ENCODE assay signal across 1 cellular context in the genomic region with DNA sequence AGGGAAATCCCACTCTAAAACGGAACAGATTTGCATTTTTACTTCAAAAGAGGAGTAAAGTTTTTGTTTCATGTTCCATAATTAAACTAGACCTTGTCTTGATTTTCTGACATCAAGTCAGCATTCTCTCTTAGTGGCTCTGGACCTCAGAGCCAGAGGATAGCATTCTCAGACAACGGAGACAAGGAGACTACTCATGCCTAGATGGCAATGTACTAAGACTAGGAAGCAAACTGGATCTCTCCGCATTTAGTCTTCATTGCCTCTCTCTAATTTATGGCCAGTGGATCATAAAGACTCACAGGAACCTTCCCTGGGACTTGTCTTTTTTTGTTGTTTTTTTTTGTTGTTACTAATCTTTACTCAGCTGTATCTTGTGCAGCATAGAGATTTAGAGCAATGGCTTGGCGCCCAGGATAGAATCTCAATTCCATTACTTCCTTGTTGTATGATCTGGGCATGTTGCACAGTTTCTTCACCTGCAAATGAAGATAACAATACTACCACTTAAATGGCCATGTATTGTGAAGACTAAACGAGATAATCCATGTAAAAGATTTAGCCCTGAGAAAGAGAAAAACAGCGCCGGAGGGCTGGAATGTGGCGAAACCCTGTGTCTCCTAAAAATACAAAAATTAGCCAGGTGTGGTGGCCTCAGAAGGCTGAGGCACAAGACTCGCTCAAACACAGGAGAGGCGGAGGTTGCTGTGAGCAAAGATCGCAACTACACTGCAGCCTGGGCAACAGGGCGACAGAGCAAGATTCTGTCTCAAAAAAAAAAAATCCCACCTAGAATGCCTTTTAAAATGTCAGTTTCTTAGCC.
A peak's percentile ranks its signal among the peaks of the same experiment; 100 is the strongest.
TF ChIP-seq lines count a peak whose summit lies in the region.

No MANE protein-coding gene starts in this region.

TF ChIP-seq in GM12878, 131 proteins besides CTCF, POLR2A, EP300 and RAD21:
- TF ChIP-seq PML (IDR thresholded peaks at IDR 0.05; ENCODE audit: low read length) (no peak), MEF2A (IDR thresholded peaks at IDR 0.05; ENCODE audit: insufficient read depth, low read depth, low read length) (peak; percentile 73; the same call in 1 of the 2 replicates), CHD1 (IDR thresholded peaks at IDR 0.05; ENCODE audit: low read depth, low read length) (no peak), ZZZ3 (IDR thresholded peaks at IDR 0.05; ENCODE audit: control insufficient read depth, insufficient read length, low read depth) (no peak), CBX5 (IDR thresholded peaks at IDR 0.05; ENCODE audit: low read depth) (no peak), BRCA1 (IDR thresholded peaks at IDR 0.05; ENCODE audit: low read depth, low read length) (no peak), NFXL1 (IDR thresholded peaks at IDR 0.05; ENCODE audit: borderline replicate concordance) (no peak), NFIC (IDR thresholded peaks at IDR 0.05; ENCODE audit: low read depth, low read length) (0 out of 2 replicates have a peak, but pooled peaks have one; percentile 15), SREBF1 (IDR thresholded peaks at IDR 0.05; ENCODE audit: low read length) (no peak), EGR1 (IDR thresholded peaks at IDR 0.05; ENCODE audit: borderline replicate concordance in 1 of 2, low read depth in 2 of 2, low read length in 2 of 2) (no peak)
- TF ChIP-seq, protein P1, sequence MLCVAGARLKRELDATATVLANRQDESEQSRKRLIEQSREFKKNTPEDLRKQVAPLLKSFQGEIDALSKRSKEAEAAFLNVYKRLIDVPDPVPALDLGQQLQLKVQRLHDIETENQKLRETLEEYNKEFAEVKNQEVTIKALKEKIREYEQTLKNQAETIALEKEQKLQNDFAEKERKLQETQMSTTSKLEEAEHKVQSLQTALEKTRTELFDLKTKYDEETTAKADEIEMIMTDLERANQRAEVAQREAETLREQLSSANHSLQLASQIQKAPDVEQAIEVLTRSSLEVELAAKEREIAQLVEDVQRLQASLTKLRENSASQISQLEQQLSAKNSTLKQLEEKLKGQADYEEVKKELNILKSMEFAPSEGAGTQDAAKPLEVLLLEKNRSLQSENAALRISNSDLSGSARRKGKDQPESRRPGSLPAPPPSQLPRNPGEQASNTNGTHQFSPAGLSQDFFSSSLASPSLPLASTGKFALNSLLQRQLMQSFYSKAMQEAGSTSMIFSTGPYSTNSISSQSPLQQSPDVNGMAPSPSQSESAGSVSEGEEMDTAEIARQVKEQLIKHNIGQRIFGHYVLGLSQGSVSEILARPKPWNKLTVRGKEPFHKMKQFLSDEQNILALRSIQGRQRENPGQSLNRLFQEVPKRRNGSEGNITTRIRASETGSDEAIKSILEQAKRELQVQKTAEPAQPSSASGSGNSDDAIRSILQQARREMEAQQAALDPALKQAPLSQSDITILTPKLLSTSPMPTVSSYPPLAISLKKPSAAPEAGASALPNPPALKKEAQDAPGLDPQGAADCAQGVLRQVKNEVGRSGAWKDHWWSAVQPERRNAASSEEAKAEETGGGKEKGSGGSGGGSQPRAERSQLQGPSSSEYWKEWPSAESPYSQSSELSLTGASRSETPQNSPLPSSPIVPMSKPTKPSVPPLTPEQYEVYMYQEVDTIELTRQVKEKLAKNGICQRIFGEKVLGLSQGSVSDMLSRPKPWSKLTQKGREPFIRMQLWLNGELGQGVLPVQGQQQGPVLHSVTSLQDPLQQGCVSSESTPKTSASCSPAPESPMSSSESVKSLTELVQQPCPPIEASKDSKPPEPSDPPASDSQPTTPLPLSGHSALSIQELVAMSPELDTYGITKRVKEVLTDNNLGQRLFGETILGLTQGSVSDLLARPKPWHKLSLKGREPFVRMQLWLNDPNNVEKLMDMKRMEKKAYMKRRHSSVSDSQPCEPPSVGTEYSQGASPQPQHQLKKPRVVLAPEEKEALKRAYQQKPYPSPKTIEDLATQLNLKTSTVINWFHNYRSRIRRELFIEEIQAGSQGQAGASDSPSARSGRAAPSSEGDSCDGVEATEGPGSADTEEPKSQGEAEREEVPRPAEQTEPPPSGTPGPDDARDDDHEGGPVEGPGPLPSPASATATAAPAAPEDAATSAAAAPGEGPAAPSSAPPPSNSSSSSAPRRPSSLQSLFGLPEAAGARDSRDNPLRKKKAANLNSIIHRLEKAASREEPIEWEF (IDR thresholded peaks at IDR 0.05; ENCODE audit: insufficient replicate concordance, low read depth, low read length), result no peak
- TF ChIP-seq, protein P2, sequence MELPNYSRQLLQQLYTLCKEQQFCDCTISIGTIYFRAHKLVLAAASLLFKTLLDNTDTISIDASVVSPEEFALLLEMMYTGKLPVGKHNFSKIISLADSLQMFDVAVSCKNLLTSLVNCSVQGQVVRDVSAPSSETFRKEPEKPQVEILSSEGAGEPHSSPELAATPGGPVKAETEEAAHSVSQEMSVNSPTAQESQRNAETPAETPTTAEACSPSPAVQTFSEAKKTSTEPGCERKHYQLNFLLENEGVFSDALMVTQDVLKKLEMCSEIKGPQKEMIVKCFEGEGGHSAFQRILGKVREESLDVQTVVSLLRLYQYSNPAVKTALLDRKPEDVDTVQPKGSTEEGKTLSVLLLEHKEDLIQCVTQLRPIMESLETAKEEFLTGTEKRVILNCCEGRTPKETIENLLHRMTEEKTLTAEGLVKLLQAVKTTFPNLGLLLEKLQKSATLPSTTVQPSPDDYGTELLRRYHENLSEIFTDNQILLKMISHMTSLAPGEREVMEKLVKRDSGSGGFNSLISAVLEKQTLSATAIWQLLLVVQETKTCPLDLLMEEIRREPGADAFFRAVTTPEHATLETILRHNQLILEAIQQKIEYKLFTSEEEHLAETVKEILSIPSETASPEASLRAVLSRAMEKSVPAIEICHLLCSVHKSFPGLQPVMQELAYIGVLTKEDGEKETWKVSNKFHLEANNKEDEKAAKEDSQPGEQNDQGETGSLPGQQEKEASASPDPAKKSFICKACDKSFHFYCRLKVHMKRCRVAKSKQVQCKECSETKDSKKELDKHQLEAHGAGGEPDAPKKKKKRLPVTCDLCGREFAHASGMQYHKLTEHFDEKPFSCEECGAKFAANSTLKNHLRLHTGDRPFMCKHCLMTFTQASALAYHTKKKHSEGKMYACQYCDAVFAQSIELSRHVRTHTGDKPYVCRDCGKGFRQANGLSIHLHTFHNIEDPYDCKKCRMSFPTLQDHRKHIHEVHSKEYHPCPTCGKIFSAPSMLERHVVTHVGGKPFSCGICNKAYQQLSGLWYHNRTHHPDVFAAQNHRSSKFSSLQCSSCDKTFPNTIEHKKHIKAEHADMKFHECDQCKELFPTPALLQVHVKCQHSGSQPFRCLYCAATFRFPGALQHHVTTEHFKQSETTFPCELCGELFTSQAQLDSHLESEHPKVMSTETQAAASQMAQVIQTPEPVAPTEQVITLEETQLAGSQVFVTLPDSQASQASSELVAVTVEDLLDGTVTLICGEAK (IDR thresholded peaks at IDR 0.05; ENCODE audit: borderline replicate concordance), result peak; percentile 79
